ENCODE assay signal across 11 cellular contexts in the genomic region with DNA sequence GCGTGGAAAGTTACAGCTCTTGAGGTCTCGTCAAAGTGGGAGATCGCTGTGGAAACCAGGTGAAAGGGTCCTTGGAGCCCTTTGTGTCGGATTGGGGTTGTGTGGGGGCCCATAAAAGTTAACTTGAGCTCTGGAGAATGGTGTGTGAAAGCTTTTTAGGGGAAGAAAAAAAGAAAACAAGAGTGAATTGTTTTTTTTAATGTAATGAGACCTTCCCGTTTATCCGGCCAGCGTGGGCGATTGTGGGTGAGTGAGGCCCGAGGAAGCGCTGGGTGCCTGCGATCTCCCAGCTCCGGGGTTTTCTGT.
A peak's percentile ranks its signal among the peaks of the same experiment; 100 is the strongest.
DNase-seq lines count a peak whose midpoint lies in the region; ATAC-seq and TF ChIP-seq lines count a peak whose summit lies in the region.
"Had no signal": no experiment of that assay in that cellular context is flagged by ENCODE, and none has a peak within 500 bp of the region (broad histone marks: within the 10 kb centered on the region; RNA-seq: fewer than 3 reads in every experiment).

No MANE protein-coding gene starts in this region.

- peak overlapping the region; percentile 48 for H3K9ac ChIP-seq in DND-41 (ENCODE audit: low read depth, low read length)
- peak overlapping the region; percentile 75 for H3K9ac ChIP-seq in Loucy (ENCODE audit: low read depth, low read length, poor library complexity, severe bottlenecking)
- H3K9ac ChIP-seq: KMS-11 had no signal

- intact Hi-C loops in sigmoid colon (cut with DNase I), result no loop called here

- H3K4me1 ChIP-seq in DND-41 (ENCODE audit: insufficient read depth, low read length) (peaks cover 92% of the 10 kb centered on the region), Loucy (ENCODE audit: insufficient read depth, low read length, poor library complexity, severe bottlenecking) (peaks cover 58% of the 10 kb centered on the region), sigmoid colon (peaks cover 0 to 37% (median 33%) of the 10 kb centered on the region in 4 donors)
- H3K4me1 ChIP-seq: ascending aorta had no signal

- peaks cover 79% of the 10 kb centered on the region for H3K36me3 ChIP-seq in DND-41 (ENCODE audit: insufficient read depth, low read length)
- peaks cover 59% of the 10 kb centered on the region for H3K36me3 ChIP-seq in Loucy (ENCODE audit: insufficient read depth, low read length)
- peaks cover 0 to 8% (median 0%) of the 10 kb centered on the region in 4 donors for H3K36me3 ChIP-seq in sigmoid colon
- H3K36me3 ChIP-seq: ascending aorta had no signal

- ATAC-seq in DND-41 (ENCODE audit: insufficient read depth, low read depth), result no peak

- DNase-seq in DND-41 (no peak), epithelial cell of prostate (ENCODE audit: low read depth, low spot score) (no peak), sigmoid colon (no peak), NCI-H1048 (lab: John Stamatoyannopoulos, UW) (no peak), NCI-H1092 (lab: John Stamatoyannopoulos, UW) (no peak), NCI-H748 (lab: John Stamatoyannopoulos, UW; ENCODE audit: unreplicated experiment) (no peak)
- DNase-seq: NCI-H226 had no signal

- no peaks in the 10 kb centered on the region for H3K9me2 ChIP-seq in Loucy (replicated peaks; ENCODE audit: low read depth, low read length)

- H4K20me1 ChIP-seq in DND-41 (ENCODE audit: insufficient read depth, low read length) (peaks cover 22% of the 10 kb centered on the region), Loucy (ENCODE audit: insufficient read depth, low read length, poor library complexity, severe bottlenecking) (peaks cover 17% of the 10 kb centered on the region)

- H3K4me3 ChIP-seq in DND-41 (ENCODE audit: low read depth in 1 of 2, low read length in 2 of 2) (no peak overlapping the region), Loucy (ENCODE audit: low read length, poor library complexity, severe bottlenecking) (no peak overlapping the region), sigmoid colon (no peak overlapping the region)
- H3K4me3 ChIP-seq: ascending aorta, left lung had no signal

- TF ChIP-seq CTCF in DND-41 (IDR thresholded peaks at IDR 0.05; ENCODE audit: borderline replicate concordance, extremely low read depth, low read length, poor library complexity, severe bottlenecking) (no peak), Loucy (conservative IDR thresholded peaks at IDR 0.05; ENCODE audit: low read length) (no peak), sigmoid colon (IDR thresholded peaks at IDR 0.05) (no peak)

- H3K4me2 ChIP-seq in DND-41 (ENCODE audit: insufficient read depth, low read length) (peak overlapping the region; percentile 31), Loucy (ENCODE audit: low read depth, low read length, poor library complexity, severe bottlenecking) (peak overlapping the region; percentile 62)
- H3K4me2 ChIP-seq: KMS-11 had no signal

- H3K79me2 ChIP-seq in DND-41 (ENCODE audit: insufficient read depth, low read length), result peaks cover 99% of the 10 kb centered on the region
- H3K79me2 ChIP-seq in Loucy (ENCODE audit: insufficient read depth, low read length), result peaks cover 97% of the 10 kb centered on the region

- no peak for TF ChIP-seq EP300 in sigmoid colon (IDR thresholded peaks at IDR 0.05)

- H3F3A ChIP-seq in Loucy (ENCODE audit: low read depth), result peaks cover 5% of the 10 kb centered on the region; the same call in 1 of the 2 replicates

- no peak overlapping the region for H2AFZ ChIP-seq in DND-41 (ENCODE audit: low read depth, low read length)
- no peak overlapping the region for H2AFZ ChIP-seq in Loucy (ENCODE audit: low read length)

- H3K27me3 ChIP-seq in DND-41 (ENCODE audit: insufficient read depth, low read length, poor library complexity) (no peaks in the 10 kb centered on the region), Loucy (ENCODE audit: insufficient read depth, low read length, poor library complexity, severe bottlenecking) (no peaks in the 10 kb centered on the region), sigmoid colon (no peaks in the 10 kb centered on the region)
- H3K27me3 ChIP-seq: ascending aorta, left lung had no signal

- TF ChIP-seq POLR2A in sigmoid colon (IDR thresholded peaks at IDR 0.05), result no peak

- H3K9me3 ChIP-seq in DND-41 (ENCODE audit: insufficient read depth, low read length, severe bottlenecking), result no peaks in the 10 kb centered on the region
- H3K9me3 ChIP-seq in Loucy (ENCODE audit: insufficient read depth, low read depth, low read length), result no peaks in the 10 kb centered on the region
- H3K9me3 ChIP-seq in sigmoid colon, result no peaks in the 10 kb centered on the region
- H3K9me3 ChIP-seq: ascending aorta, left lung had no signal

- H3K27ac ChIP-seq in DND-41 (ENCODE audit: low read length) (peak overlapping the region; percentile 88), epithelial cell of prostate (peak overlapping the region; percentile 41), sigmoid colon (peak overlapping the region in 3 of 4 donors; percentile 52 to 78 (median 65))
- H3K27ac ChIP-seq: KMS-11, left lung had no signal

- WGBS in sigmoid colon, 2 donors, result 69 to 70% methylated on average over 12 of the region's 12 CpGs
